2 cellular contexts compared by ENCODE assay signal in the genomic region with DNA sequence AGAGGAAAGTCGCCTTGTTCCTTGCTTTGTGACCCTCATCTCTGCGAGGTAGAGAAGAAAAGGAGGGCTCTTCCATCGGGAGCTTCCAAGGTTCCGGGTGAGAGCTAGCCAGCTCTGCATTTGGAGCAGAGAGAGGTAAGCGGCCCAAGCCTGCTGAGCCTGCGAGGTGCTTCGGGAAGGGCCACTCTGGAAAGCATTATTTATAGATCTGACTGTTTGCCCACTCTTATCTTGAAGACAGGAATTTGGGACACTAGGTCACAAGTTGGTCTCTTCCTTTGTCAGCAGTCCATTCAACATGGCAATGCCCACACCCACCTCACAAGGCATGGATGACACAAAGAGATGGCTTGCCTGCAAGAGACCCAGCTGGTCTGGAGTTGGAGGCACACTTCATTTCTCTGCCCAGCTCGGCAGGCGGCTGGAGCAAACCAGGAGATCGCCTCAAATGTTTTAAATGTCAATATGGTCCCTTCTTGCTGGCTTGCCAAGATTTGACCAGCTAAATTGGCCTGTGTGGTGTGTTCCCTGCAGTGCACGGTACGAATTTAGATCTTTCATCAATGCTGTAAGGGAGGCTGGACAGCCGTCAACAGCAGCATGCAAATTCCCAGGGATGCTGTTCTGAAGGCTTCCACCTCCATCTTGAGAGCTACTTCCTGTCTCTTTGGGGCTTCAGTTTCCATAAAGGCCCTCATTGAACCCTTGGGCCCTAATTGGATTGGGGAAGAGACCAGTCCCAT.
TF ChIP-seq lines count a peak whose summit lies in the region.

No MANE protein-coding gene starts in this region.

TF ChIP-seq in HEK293, 187 proteins besides CTCF, POLR2A, EP300 and RAD21:
- TF ChIP-seq, protein P1, sequence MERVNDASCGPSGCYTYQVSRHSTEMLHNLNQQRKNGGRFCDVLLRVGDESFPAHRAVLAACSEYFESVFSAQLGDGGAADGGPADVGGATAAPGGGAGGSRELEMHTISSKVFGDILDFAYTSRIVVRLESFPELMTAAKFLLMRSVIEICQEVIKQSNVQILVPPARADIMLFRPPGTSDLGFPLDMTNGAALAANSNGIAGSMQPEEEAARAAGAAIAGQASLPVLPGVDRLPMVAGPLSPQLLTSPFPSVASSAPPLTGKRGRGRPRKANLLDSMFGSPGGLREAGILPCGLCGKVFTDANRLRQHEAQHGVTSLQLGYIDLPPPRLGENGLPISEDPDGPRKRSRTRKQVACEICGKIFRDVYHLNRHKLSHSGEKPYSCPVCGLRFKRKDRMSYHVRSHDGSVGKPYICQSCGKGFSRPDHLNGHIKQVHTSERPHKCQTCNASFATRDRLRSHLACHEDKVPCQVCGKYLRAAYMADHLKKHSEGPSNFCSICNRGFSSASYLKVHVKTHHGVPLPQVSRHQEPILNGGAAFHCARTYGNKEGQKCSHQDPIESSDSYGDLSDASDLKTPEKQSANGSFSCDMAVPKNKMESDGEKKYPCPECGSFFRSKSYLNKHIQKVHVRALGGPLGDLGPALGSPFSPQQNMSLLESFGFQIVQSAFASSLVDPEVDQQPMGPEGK (tag by site-specific recombination; IDR thresholded peaks at IDR 0.05), result no peak
- TF ChIP-seq PRDM10 (tag by site-specific recombination; IDR thresholded peaks at IDR 0.05) (peak; percentile 72), ZNF549 (tag by site-specific recombination; IDR thresholded peaks at IDR 0.05) (no peak)

TF ChIP-seq in K562, 482 proteins besides CTCF, POLR2A, EP300 and RAD21:
- TF ChIP-seq CHD1 (IDR thresholded peaks at IDR 0.05; ENCODE audit: low read length), result no peak
- TF ChIP-seq POLR2H (tag; IDR thresholded peaks at IDR 0.05; ENCODE audit: low read depth), result no peak
- TF ChIP-seq PHF8 (IDR thresholded peaks at IDR 0.05; ENCODE audit: borderline replicate concordance, low read length), result no peak
- no peak for TF ChIP-seq DDX20 (tag; IDR thresholded peaks at IDR 0.05; ENCODE audit: low read depth)
- no peak for TF ChIP-seq MTA3 (IDR thresholded peaks at IDR 0.05; ENCODE audit: borderline replicate concordance)
- no peak for TF ChIP-seq ETS1 (conservative IDR thresholded peaks at IDR 0.05; ENCODE audit: control insufficient read depth, low read depth, low read length)
- TF ChIP-seq SP2 (IDR thresholded peaks at IDR 0.05; ENCODE audit: extremely low read depth, low read depth, low read length, poor library complexity, severe bottlenecking), result no peak
- TF ChIP-seq ZNF316 (IDR thresholded peaks at IDR 0.05), result no peak
- no peak for TF ChIP-seq ZNF561 (CRISPR knock-in tag; conservative IDR thresholded peaks at IDR 0.05)
- no peak for TF ChIP-seq TFE3 (CRISPR knock-in tag; IDR thresholded peaks at IDR 0.05)
- TF ChIP-seq, protein P2, sequence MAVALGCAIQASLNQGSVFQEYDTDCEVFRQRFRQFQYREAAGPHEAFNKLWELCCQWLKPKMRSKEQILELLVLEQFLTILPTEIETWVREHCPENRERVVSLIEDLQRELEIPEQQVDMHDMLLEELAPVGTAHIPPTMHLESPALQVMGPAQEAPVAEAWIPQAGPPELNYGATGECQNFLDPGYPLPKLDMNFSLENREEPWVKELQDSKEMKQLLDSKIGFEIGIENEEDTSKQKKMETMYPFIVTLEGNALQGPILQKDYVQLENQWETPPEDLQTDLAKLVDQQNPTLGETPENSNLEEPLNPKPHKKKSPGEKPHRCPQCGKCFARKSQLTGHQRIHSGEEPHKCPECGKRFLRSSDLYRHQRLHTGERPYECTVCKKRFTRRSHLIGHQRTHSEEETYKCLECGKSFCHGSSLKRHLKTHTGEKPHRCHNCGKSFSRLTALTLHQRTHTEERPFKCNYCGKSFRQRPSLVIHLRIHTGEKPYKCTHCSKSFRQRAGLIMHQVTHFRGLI (CRISPR knock-in tag; IDR thresholded peaks at IDR 0.05), result no peak
- no peak for TF ChIP-seq ZBTB17 (CRISPR knock-in tag; IDR thresholded peaks at IDR 0.05)
- TF ChIP-seq MIER1 (IDR thresholded peaks at IDR 0.05; ENCODE audit: low read depth), result no peak
- no peak for TF ChIP-seq ZFP30 (CRISPR knock-in tag; IDR thresholded peaks at IDR 0.05; ENCODE audit: borderline replicate concordance)
- TF ChIP-seq PTBP1 (IDR thresholded peaks at IDR 0.05; ENCODE audit: low read depth, low read length), result no peak
- TF ChIP-seq, protein P3, sequence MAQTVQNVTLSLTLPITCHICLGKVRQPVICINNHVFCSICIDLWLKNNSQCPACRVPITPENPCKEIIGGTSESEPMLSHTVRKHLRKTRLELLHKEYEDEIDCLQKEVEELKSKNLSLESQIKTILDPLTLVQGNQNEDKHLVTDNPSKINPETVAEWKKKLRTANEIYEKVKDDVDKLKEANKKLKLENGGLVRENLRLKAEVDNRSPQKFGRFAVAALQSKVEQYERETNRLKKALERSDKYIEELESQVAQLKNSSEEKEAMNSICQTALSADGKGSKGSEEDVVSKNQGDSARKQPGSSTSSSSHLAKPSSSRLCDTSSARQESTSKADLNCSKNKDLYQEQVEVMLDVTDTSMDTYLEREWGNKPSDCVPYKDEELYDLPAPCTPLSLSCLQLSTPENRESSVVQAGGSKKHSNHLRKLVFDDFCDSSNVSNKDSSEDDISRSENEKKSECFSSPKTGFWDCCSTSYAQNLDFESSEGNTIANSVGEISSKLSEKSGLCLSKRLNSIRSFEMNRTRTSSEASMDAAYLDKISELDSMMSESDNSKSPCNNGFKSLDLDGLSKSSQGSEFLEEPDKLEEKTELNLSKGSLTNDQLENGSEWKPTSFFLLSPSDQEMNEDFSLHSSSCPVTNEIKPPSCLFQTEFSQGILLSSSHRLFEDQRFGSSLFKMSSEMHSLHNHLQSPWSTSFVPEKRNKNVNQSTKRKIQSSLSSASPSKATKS (CRISPR knock-in tag; IDR thresholded peaks at IDR 0.05), result no peak
- TF ChIP-seq DIDO1 (tag; IDR thresholded peaks at IDR 0.05; ENCODE audit: low read depth), result no peak
- no peak for TF ChIP-seq CSDE1 (IDR thresholded peaks at IDR 0.05)
- no peak for TF ChIP-seq NCOR1 (IDR thresholded peaks at IDR 0.05)
- TF ChIP-seq SOX6 (IDR thresholded peaks at IDR 0.05), result no peak
